Comparison of ENCODE assay signal across 17 cellular contexts in genomic region chr5:164562271-164562856, GRCh38.
"Had no signal": no experiment of that assay in that cellular context is flagged by ENCODE, and none has a peak within 500 bp of the region (broad histone marks: within the 10 kb centered on the region; RNA-seq: fewer than 3 reads in every experiment).

No MANE protein-coding gene starts in this region.

- H3K4me1 ChIP-seq: left lung, transverse colon had no signal

- H3K27me3 ChIP-seq: left lung, transverse colon had no signal

- H3K27ac Mint-ChIP-seq: activated CD4-positive, alpha-beta memory T cell treated with anti-CD3 and anti-CD28 coated beads for 36 hours; activated CD8-positive, alpha-beta memory T cell treated with anti-CD3 and anti-CD28 coated beads, Interleukin-2, amount 10 ng/mL, durations not matched to agents 7 days and 5 days; natural killer cell treated with Interleukin-12 subunit alpha and Interleukin-12 subunit beta and Interleukin-15 and Interleukin-18, amount 100 ng/mL, for 72 hours had no signal

- H3K4me3 ChIP-seq: coronary artery, left lung, skin epidermis, transverse colon had no signal

- H3K27me3 Mint-ChIP-seq: activated CD4-positive, alpha-beta memory T cell treated with anti-CD3 and anti-CD28 coated beads for 36 hours; activated CD8-positive, alpha-beta memory T cell treated with anti-CD3 and anti-CD28 coated beads, Interleukin-2, amount 10 ng/mL, durations not matched to agents 7 days and 5 days; central memory CD8-positive, alpha-beta T cell; natural killer cell treated with Interleukin-12 subunit alpha and Interleukin-12 subunit beta and Interleukin-15 and Interleukin-18, amount 100 ng/mL, for 72 hours had no signal

- H3K36me3 ChIP-seq: left lung, transverse colon, WERI-Rb-1 had no signal

- H3K4me3 Mint-ChIP-seq: activated CD4-positive, alpha-beta memory T cell treated with anti-CD3 and anti-CD28 coated beads for 36 hours; activated CD8-positive, alpha-beta memory T cell treated with anti-CD3 and anti-CD28 coated beads, Interleukin-2, amount 10 ng/mL, durations not matched to agents 7 days and 5 days; central memory CD8-positive, alpha-beta T cell; natural killer cell treated with Interleukin-12 subunit alpha and Interleukin-12 subunit beta and Interleukin-15 and Interleukin-18, amount 100 ng/mL, for 72 hours had no signal

- H3K4me1 Mint-ChIP-seq: activated CD8-positive, alpha-beta memory T cell treated with anti-CD3 and anti-CD28 coated beads, Interleukin-2, amount 10 ng/mL, durations not matched to agents 7 days and 5 days; central memory CD8-positive, alpha-beta T cell had no signal

- H3K36me3 Mint-ChIP-seq: activated CD4-positive, alpha-beta memory T cell treated with anti-CD3 and anti-CD28 coated beads for 36 hours; activated CD8-positive, alpha-beta memory T cell treated with anti-CD3 and anti-CD28 coated beads, Interleukin-2, amount 10 ng/mL, durations not matched to agents 7 days and 5 days; natural killer cell treated with Interleukin-12 subunit alpha and Interleukin-12 subunit beta and Interleukin-15 and Interleukin-18, amount 100 ng/mL, for 72 hours had no signal

- H3K9me3 ChIP-seq: left lung, transverse colon had no signal

- H3K27ac ChIP-seq: coronary artery, left lung, skin epidermis, transverse colon, WERI-Rb-1 had no signal

- DNase-seq: activated CD4-positive, alpha-beta memory T cell treated with anti-CD3 and anti-CD28 coated beads for 36 hours; activated CD8-positive, alpha-beta memory T cell treated with anti-CD3 and anti-CD28 coated beads, Interleukin-2, amount 10 ng/mL, durations not matched to agents 7 days and 5 days; activated naive CD4-positive, alpha-beta T cell treated with anti-CD3 and anti-CD28 coated beads, Interleukin-2, amount 50 U/mL, for 16 hours; activated T-cell treated with anti-CD3 and anti-CD28 coated beads, Interleukin-2, amount 50 U/mL, for 1 hour; effector CD4-positive, alpha-beta T cell; hippocampal formation; kidney; left lung; stimulated activated CD4-positive, alpha-beta T cell treated with anti-CD3 and anti-CD28 coated beads, Interleukin-4, amount 100 ng/mL, for 4 hours; stimulated activated CD8-positive, alpha-beta memory T cell treated with anti-CD3 and anti-CD28 coated beads, Interleukin-4, amount 100 ng/mL, for 48 hours; stimulated activated naive CD4-positive, alpha-beta T cell treated with Interleukin-2 at 50 U/mL for 16 hours; transverse colon; WERI-Rb-1 had no signal
